Comparison of ENCODE assay signal across 2 cellular contexts in genomic region chr2:45912109-45912508, GRCh38.
TF ChIP-seq lines count a peak whose summit lies in the region.

No MANE protein-coding gene starts in this region.

TF ChIP-seq in H1, 55 proteins besides CTCF, POLR2A, EP300 and RAD21 (continued from another document):
- TF ChIP-seq TAF1 (IDR thresholded peaks at IDR 0.05; ENCODE audit: low read depth, low read length), result no peak
- TF ChIP-seq, protein P1, sequence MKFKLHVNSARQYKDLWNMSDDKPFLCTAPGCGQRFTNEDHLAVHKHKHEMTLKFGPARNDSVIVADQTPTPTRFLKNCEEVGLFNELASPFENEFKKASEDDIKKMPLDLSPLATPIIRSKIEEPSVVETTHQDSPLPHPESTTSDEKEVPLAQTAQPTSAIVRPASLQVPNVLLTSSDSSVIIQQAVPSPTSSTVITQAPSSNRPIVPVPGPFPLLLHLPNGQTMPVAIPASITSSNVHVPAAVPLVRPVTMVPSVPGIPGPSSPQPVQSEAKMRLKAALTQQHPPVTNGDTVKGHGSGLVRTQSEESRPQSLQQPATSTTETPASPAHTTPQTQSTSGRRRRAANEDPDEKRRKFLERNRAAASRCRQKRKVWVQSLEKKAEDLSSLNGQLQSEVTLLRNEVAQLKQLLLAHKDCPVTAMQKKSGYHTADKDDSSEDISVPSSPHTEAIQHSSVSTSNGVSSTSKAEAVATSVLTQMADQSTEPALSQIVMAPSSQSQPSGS (IDR thresholded peaks at IDR 0.05; ENCODE audit: low read length), result no peak
- TF ChIP-seq CHD2 (IDR thresholded peaks at IDR 0.05; ENCODE audit: low read length), result no peak
- TF ChIP-seq CBX5 (IDR thresholded peaks at IDR 0.05; ENCODE audit: low read depth, low read length), result no peak
- no peak for TF ChIP-seq POLR2AphosphoS5 (IDR thresholded peaks at IDR 0.05; ENCODE audit: low read depth, low read length)
- TF ChIP-seq USF2 (IDR thresholded peaks at IDR 0.05; ENCODE audit: low read length), result no peak
- TF ChIP-seq KDM5A (IDR thresholded peaks at IDR 0.05; ENCODE audit: low read length), result no peak
- TF ChIP-seq SUZ12 (IDR thresholded peaks at IDR 0.05; ENCODE audit: low read length), result no peak
- no peak for TF ChIP-seq KDM1A (IDR thresholded peaks at IDR 0.05; ENCODE audit: borderline replicate concordance, low read length)
- TF ChIP-seq ZNF274 (IDR thresholded peaks at IDR 0.05; ENCODE audit: borderline replicate concordance, extremely low read depth, low read length), result no peak
- no peak for TF ChIP-seq POU5F1 (IDR thresholded peaks at IDR 0.05; ENCODE audit: low read depth, low read length)
- TF ChIP-seq JUND (IDR thresholded peaks at IDR 0.05; ENCODE audit: low read length), result no peak
- no peak for TF ChIP-seq MAFK (IDR thresholded peaks at IDR 0.05; ENCODE audit: low read depth, low read length)
- TF ChIP-seq PHF8 (conservative IDR thresholded peaks at IDR 0.05; ENCODE audit: low read depth, low read length), result no peak
- TF ChIP-seq BCL11A (IDR thresholded peaks at IDR 0.05; ENCODE audit: low read depth in 2 of 2, low read length in 2 of 2), result no peak
- no peak for TF ChIP-seq SP4 (IDR thresholded peaks at IDR 0.05; ENCODE audit: low read length)

TF ChIP-seq in liver, 16 proteins besides CTCF, POLR2A, EP300 and RAD21:
- TF ChIP-seq, protein P2, sequence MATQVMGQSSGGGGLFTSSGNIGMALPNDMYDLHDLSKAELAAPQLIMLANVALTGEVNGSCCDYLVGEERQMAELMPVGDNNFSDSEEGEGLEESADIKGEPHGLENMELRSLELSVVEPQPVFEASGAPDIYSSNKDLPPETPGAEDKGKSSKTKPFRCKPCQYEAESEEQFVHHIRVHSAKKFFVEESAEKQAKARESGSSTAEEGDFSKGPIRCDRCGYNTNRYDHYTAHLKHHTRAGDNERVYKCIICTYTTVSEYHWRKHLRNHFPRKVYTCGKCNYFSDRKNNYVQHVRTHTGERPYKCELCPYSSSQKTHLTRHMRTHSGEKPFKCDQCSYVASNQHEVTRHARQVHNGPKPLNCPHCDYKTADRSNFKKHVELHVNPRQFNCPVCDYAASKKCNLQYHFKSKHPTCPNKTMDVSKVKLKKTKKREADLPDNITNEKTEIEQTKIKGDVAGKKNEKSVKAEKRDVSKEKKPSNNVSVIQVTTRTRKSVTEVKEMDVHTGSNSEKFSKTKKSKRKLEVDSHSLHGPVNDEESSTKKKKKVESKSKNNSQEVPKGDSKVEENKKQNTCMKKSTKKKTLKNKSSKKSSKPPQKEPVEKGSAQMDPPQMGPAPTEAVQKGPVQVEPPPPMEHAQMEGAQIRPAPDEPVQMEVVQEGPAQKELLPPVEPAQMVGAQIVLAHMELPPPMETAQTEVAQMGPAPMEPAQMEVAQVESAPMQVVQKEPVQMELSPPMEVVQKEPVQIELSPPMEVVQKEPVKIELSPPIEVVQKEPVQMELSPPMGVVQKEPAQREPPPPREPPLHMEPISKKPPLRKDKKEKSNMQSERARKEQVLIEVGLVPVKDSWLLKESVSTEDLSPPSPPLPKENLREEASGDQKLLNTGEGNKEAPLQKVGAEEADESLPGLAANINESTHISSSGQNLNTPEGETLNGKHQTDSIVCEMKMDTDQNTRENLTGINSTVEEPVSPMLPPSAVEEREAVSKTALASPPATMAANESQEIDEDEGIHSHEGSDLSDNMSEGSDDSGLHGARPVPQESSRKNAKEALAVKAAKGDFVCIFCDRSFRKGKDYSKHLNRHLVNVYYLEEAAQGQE (IDR thresholded peaks at IDR 0.05), result peak; percentile 12
- TF ChIP-seq FOXA1 (IDR thresholded peaks at IDR 0.05), result no peak
- no peak for TF ChIP-seq NR2F2 (IDR thresholded peaks at IDR 0.05)
- peak; percentile 45 to 51 for TF ChIP-seq RXRA (IDR thresholded peaks at IDR 0.05)
- TF ChIP-seq, protein P3, sequence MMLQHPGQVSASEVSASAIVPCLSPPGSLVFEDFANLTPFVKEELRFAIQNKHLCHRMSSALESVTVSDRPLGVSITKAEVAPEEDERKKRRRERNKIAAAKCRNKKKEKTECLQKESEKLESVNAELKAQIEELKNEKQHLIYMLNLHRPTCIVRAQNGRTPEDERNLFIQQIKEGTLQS (IDR thresholded peaks at IDR 0.05), result no peak
- TF ChIP-seq, protein P4, sequence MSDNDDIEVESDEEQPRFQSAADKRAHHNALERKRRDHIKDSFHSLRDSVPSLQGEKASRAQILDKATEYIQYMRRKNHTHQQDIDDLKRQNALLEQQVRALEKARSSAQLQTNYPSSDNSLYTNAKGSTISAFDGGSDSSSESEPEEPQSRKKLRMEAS (IDR thresholded peaks at IDR 0.05), result no peak
- no peak for TF ChIP-seq ZBTB33 (IDR thresholded peaks at IDR 0.05)
- TF ChIP-seq TAF1 (conservative IDR thresholded peaks at IDR 0.05), result no peak
- no peak for TF ChIP-seq GABPA (IDR thresholded peaks at IDR 0.05 in 1 of 2, conservative IDR thresholded peaks at IDR 0.05 in 1 of 2)
- peak; percentile 78 to 85 for TF ChIP-seq HNF4A (conservative IDR thresholded peaks at IDR 0.05)
- peak; percentile 15 for TF ChIP-seq YY1 (IDR thresholded peaks at IDR 0.05)
- peak; percentile 68 for TF ChIP-seq HNF4G (IDR thresholded peaks at IDR 0.05)
- TF ChIP-seq EGR1 (IDR thresholded peaks at IDR 0.05; ENCODE audit: low read depth in 2 of 2), result no peak
- no peak for TF ChIP-seq FOXA2 (IDR thresholded peaks at IDR 0.05)
- peak; percentile 59 for TF ChIP-seq SP1 (IDR thresholded peaks at IDR 0.05)
- peak in 1 of 2 donors; percentile 24 for TF ChIP-seq JUND (IDR thresholded peaks at IDR 0.05)
TF ChIP-seq in liver: peak in this region for 7.
